Comparison of ENCODE assay signal across 1 cellular context in genomic region chr2:174334781-174335604, GRCh38.
TF ChIP-seq lines count a peak whose summit lies in the region.

SP9 (plus strand) TSS chr2:174334954; CDS start chr2:174335093, 139 bp downstream.

TF ChIP-seq in K562, 482 proteins besides CTCF, POLR2A, EP300 and RAD21 (continued from another document and continues in another):
- TF ChIP-seq ZNF639 (CRISPR knock-in tag; conservative IDR thresholded peaks at IDR 0.05 in 1 of 2, IDR thresholded peaks at IDR 0.05 in 1 of 2) (no peak), GABPB1 (CRISPR knock-in tag; IDR thresholded peaks at IDR 0.05) (0 out of 2 replicates have a peak, but pooled peaks have one; percentile 41), ZNF76 (CRISPR knock-in tag; IDR thresholded peaks at IDR 0.05; ENCODE audit: borderline replicate concordance) (no peak), FOXK1 (CRISPR knock-in tag; IDR thresholded peaks at IDR 0.05; ENCODE audit: borderline replicate concordance) (0 out of 2 replicates have a peak, but pooled peaks have one; percentile 36), RNF2 (IDR thresholded peaks at IDR 0.05) (peak; percentile 72), FOXP1 (CRISPR knock-in tag; IDR thresholded peaks at IDR 0.05) (peak; percentile 97), KDM4B (IDR thresholded peaks at IDR 0.05; ENCODE audit: borderline replicate concordance in 2 of 2, low read depth in 1 of 2) (no peak), ZC3H4 (CRISPR knock-in tag; IDR thresholded peaks at IDR 0.05; ENCODE audit: borderline replicate concordance) (peak; percentile 64; the same call in 1 of the 2 replicates), KDM5B (IDR thresholded peaks at IDR 0.05; ENCODE audit: insufficient replicate concordance, low read depth, low read length) (peak; percentile 42), ZBTB43 (CRISPR knock-in tag; IDR thresholded peaks at IDR 0.05) (0 out of 2 replicates have a peak, but pooled peaks have one; percentile 55), ZBTB49 (CRISPR knock-in tag; IDR thresholded peaks at IDR 0.05; ENCODE audit: borderline replicate concordance) (peak; percentile 92; the same call in 1 of the 2 replicates), CXXC5 (CRISPR knock-in tag; IDR thresholded peaks at IDR 0.05) (peak; percentile 83), MGA (IDR thresholded peaks at IDR 0.05) (peak; percentile 97), ETV5 (CRISPR knock-in tag; IDR thresholded peaks at IDR 0.05; ENCODE audit: low read depth) (peak; percentile 68), POLR2H (tag; IDR thresholded peaks at IDR 0.05; ENCODE audit: low read depth) (no peak), IRF9 (tag; IDR thresholded peaks at IDR 0.05) (no peak), STAG1 (CRISPR knock-in tag; IDR thresholded peaks at IDR 0.05; ENCODE audit: borderline replicate concordance) (peak; percentile 67; the same call in 1 of the 2 replicates), NRF1 (conservative IDR thresholded peaks at IDR 0.05 in 1 of 2, IDR thresholded peaks at IDR 0.05 in 1 of 2) (peak; percentile 38 to 57; a peak in 3 of 4 replicates), HES1 (IDR thresholded peaks at IDR 0.05; ENCODE audit: low read depth) (peak; percentile 31; the same call in 1 of the 2 replicates), NR3C1 (CRISPR knock-in tag; IDR thresholded peaks at IDR 0.05) (peak; percentile 97; the same call in 1 of the 2 replicates), CREB1 (IDR thresholded peaks at IDR 0.05) (no peak), CREB1 (CRISPR knock-in tag; IDR thresholded peaks at IDR 0.05) (peak; percentile 47; the same call in 1 of the 2 replicates), NEUROD1 (IDR thresholded peaks at IDR 0.05; ENCODE audit: borderline replicate concordance, low read depth, low read length, partially characterized antibody) (no peak), BHLHE40 (IDR thresholded peaks at IDR 0.05; ENCODE audit: low read length) (0 out of 2 replicates have a peak, but pooled peaks have one; percentile 18), E2F4 (CRISPR knock-in tag; IDR thresholded peaks at IDR 0.05; ENCODE audit: low read depth) (peak; percentile 52; the same call in 1 of the 2 replicates), ZBTB7A (IDR thresholded peaks at IDR 0.05; ENCODE audit: borderline replicate concordance, control insufficient read depth, low read depth, low read length) (peak; percentile 33; the same call in 1 of the 2 replicates), ZNF57 (CRISPR knock-in tag; IDR thresholded peaks at IDR 0.05) (no peak), KDM2B (CRISPR knock-in tag; IDR thresholded peaks at IDR 0.05) (peak; percentile 95), NFYB (IDR thresholded peaks at IDR 0.05; ENCODE audit: extremely low read depth, insufficient read length) (peak; percentile 54), ZNF398 (CRISPR knock-in tag; IDR thresholded peaks at IDR 0.05) (no peak), TCF7 (IDR thresholded peaks at IDR 0.05; ENCODE audit: borderline replicate concordance) (peak; percentile 98), BMI1 (IDR thresholded peaks at IDR 0.05; ENCODE audit: low read length) (peak; percentile 68), CBX3 (IDR thresholded peaks at IDR 0.05; ENCODE audit: borderline replicate concordance in 1 of 2, low read length in 2 of 2) (peak in 1 of 2 experiments; percentile 97; a peak in 2 of 3 replicates), IRF1 (CRISPR knock-in tag; IDR thresholded peaks at IDR 0.05; ENCODE audit: borderline replicate concordance) (peak; percentile 92; the same call in 1 of the 2 replicates)
